ENCODE assay signal across 1 cellular context in the genomic region with DNA sequence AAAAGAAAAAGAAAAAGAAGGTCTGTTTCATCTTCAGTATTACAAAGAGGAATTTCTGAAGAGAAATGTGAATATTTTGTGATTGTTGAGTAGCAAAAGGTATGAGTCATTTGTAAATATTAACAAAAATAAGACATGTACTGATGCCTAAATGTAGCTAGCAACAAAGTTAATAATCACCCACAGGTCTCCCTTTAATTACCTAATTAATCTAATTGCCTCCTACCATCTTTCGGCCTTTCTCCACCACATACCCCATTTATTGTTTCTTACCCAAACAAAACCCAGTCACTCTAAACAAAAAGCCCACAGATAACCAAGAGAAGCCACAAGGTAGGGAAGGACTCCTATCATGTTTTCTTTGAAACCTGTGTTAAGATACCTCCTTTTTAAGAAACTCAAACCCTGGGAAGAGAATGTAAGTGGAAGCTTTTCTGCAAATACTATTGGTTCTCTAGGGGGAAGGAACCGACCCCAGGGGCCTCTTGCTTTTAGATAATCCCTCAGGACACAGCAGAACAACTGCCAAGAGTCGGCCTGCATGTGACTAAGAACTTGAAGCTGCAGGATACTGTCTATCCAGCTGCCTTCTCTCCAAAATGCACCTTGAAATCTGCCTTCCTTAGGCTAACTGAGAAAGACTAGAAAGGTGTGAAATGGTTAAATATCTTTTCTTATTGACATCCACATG.
TF ChIP-seq lines count a peak whose summit lies in the region.

No MANE protein-coding gene starts in this region.

TF ChIP-seq in GM23338, 12 proteins besides CTCF, POLR2A, EP300 and RAD21 (continued from another document):
- TF ChIP-seq, protein P1, sequence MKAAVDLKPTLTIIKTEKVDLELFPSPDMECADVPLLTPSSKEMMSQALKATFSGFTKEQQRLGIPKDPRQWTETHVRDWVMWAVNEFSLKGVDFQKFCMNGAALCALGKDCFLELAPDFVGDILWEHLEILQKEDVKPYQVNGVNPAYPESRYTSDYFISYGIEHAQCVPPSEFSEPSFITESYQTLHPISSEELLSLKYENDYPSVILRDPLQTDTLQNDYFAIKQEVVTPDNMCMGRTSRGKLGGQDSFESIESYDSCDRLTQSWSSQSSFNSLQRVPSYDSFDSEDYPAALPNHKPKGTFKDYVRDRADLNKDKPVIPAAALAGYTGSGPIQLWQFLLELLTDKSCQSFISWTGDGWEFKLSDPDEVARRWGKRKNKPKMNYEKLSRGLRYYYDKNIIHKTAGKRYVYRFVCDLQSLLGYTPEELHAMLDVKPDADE (IDR thresholded peaks at IDR 0.05): no peak
- TF ChIP-seq, protein P2, sequence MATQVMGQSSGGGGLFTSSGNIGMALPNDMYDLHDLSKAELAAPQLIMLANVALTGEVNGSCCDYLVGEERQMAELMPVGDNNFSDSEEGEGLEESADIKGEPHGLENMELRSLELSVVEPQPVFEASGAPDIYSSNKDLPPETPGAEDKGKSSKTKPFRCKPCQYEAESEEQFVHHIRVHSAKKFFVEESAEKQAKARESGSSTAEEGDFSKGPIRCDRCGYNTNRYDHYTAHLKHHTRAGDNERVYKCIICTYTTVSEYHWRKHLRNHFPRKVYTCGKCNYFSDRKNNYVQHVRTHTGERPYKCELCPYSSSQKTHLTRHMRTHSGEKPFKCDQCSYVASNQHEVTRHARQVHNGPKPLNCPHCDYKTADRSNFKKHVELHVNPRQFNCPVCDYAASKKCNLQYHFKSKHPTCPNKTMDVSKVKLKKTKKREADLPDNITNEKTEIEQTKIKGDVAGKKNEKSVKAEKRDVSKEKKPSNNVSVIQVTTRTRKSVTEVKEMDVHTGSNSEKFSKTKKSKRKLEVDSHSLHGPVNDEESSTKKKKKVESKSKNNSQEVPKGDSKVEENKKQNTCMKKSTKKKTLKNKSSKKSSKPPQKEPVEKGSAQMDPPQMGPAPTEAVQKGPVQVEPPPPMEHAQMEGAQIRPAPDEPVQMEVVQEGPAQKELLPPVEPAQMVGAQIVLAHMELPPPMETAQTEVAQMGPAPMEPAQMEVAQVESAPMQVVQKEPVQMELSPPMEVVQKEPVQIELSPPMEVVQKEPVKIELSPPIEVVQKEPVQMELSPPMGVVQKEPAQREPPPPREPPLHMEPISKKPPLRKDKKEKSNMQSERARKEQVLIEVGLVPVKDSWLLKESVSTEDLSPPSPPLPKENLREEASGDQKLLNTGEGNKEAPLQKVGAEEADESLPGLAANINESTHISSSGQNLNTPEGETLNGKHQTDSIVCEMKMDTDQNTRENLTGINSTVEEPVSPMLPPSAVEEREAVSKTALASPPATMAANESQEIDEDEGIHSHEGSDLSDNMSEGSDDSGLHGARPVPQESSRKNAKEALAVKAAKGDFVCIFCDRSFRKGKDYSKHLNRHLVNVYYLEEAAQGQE (IDR thresholded peaks at IDR 0.05; ENCODE audit: unreplicated experiment): no peak
- no peak for TF ChIP-seq JUNB (IDR thresholded peaks at IDR 0.05; ENCODE audit: unreplicated experiment)
